ENCODE assay signal across 32 cellular contexts in genomic region chr3:8642001-8642400, GRCh38. TPM values are rescaled to one million over a fixed set of nuclear protein-coding genes. Genes with fewer than 3 reads are reported as not detected.
"Had no signal": no experiment of that assay in that cellular context is flagged by ENCODE, and none has a peak within 500 bp of the region (broad histone marks: within the 10 kb centered on the region; RNA-seq: fewer than 3 reads in every experiment).

No MANE protein-coding gene starts in this region.

- H3K4me1 ChIP-seq: colonic mucosa, esophagus muscularis mucosa, esophagus squamous epithelium, foreskin keratinocyte, gastroesophageal sphincter had no signal

- H3K4me3 ChIP-seq: colonic mucosa, coronary artery, dorsolateral prefrontal cortex, esophagus muscularis mucosa, esophagus squamous epithelium, gastrocnemius medialis, gastroesophageal sphincter had no signal

- H3K27ac ChIP-seq: colonic mucosa, coronary artery, dorsolateral prefrontal cortex, epithelial cell of prostate, esophagus muscularis mucosa, esophagus squamous epithelium, foreskin keratinocyte, gastrocnemius medialis, gastroesophageal sphincter had no signal

- H3K27me3 ChIP-seq: colonic mucosa, esophagus muscularis mucosa, gastrocnemius medialis, gastroesophageal sphincter, heart left ventricle had no signal

- ATAC-seq: effector memory CD8-positive, alpha-beta T cell; esophagus mucosa; foreskin keratinocyte; gastrocnemius medialis; gastroesophageal sphincter; heart left ventricle; heart right ventricle had no signal

- H3K9me3 ChIP-seq: colonic mucosa, esophagus muscularis mucosa, esophagus squamous epithelium, gastrocnemius medialis, gastroesophageal sphincter, heart left ventricle, heart right ventricle had no signal

- H3K36me3 ChIP-seq: colonic mucosa, esophagus muscularis mucosa, esophagus squamous epithelium, gastrocnemius medialis, gastroesophageal sphincter, heart left ventricle, heart right ventricle had no signal

- FAIRE-seq: colon, endometrium, endothelial cell of umbilical vein, frontal cortex had no signal

- DNase-seq: colonic mucosa; cortex of kidney; dermis blood vessel endothelial cell; dorsolateral prefrontal cortex; effector CD4-positive, alpha-beta T cell; effector CD8-positive, alpha-beta T cell; effector memory CD4-positive, alpha-beta T cell; effector memory CD8-positive, alpha-beta T cell; endodermal cell; erythroblast; esophagus squamous epithelium; foreskin fibroblast; foreskin keratinocyte; foreskin melanocyte; gastrocnemius medialis; glutamatergic neuron; head of caudate nucleus; heart left ventricle; heart right ventricle had no signal

RNA-seq across cellular contexts. Expression of gene SSUH2, which starts 2.6 kb away (rescaled TPM):
- total RNA-seq: dermis blood vessel endothelial cell, epithelial cell of proximal tubule, fibroblast of lung, fibroblast of villous mesenchyme, glomerular endothelial cell had no signal
- polyA plus RNA-seq: endothelial cell of umbilical vein had no signal
